Comparison of ENCODE assay signal across 23 cellular contexts in the genomic region with DNA sequence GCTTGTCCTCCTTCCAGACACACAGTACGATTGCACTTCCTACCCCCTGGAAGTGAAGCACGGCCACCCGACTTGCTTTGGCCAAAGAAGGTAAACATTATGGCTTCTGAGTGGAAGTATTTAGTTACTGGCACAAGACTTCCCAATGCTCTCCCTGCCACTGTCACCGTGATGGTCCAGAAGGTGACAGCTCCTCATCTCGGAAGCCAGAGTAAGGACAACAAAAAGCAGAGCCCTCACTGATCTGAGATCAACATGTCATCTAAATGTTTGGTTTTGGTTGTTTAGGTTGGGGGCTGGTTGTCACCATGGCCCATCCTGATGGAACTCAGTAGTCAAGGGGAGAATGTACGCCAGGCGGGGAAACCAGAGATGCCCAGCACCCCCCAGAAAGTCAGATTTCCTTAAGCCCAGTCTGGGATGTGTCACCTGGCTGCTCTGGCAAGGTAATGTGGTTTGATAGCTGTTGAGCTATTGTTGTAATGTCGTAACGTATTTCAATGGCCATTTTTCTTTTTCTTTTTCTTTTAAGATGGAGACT.
"Had no signal": no experiment of that assay in that cellular context is flagged by ENCODE, and none has a peak within 500 bp of the region (broad histone marks: within the 10 kb centered on the region; RNA-seq: fewer than 3 reads in every experiment).

No MANE protein-coding gene starts in this region.

- H3K4me3 ChIP-seq: hepatocyte, left ventricle myocardium inferior, lower lobe of right lung, psoas muscle, spleen, testis, tibial nerve, upper lobe of right lung had no signal

- H3K27me3 ChIP-seq: hepatocyte, spleen, testis, tibial nerve, upper lobe of right lung had no signal

- ATAC-seq: left cardiac atrium; lower lobe of right lung; natural killer cell treated with Interleukin-12 subunit alpha and Interleukin-12 subunit beta and Interleukin-15 and Interleukin-18, amount 100 ng/mL, for 72 hours; psoas muscle; sciatic nerve; stimulated activated memory B cell treated with anti-CD40 and anti-IgM and Interleukin-4, amounts not matched to agents 10 μg/mL and 1 μg/mL and 100 μg/mL, for 72 hours; stimulated activated naive CD8-positive, alpha-beta T cell treated with anti-CD3 and anti-CD28 coated beads, Interleukin-15, amount 100 ng/mL, for 72 hours; upper lobe of right lung had no signal

- H2AFZ ChIP-seq: hepatocyte had no signal

- H3K9me3 ChIP-seq: lower lobe of right lung, psoas muscle, testis, upper lobe of right lung had no signal

- H3K27ac ChIP-seq: hepatocyte, left ventricle myocardium inferior, lower lobe of right lung, psoas muscle, spleen, testis, tibial nerve, upper lobe of right lung had no signal

- FAIRE-seq: endothelial cell of umbilical vein, kidney had no signal

- H3K4me2 ChIP-seq: hepatocyte had no signal

- H3K36me3 ChIP-seq: left ventricle myocardium inferior, lower lobe of right lung, spleen, tibial nerve, upper lobe of right lung had no signal

- H3K4me1 ChIP-seq: left ventricle myocardium inferior, lower lobe of right lung, psoas muscle, spleen, testis, tibial nerve, upper lobe of right lung had no signal

- DNase-seq: erythroblast; foreskin melanocyte; head of caudate nucleus; kidney; left cardiac atrium; left ventricle myocardium inferior; lower lobe of right lung; occipital lobe; psoas muscle; retina; spleen; stimulated activated CD4-positive, alpha-beta T cell treated with anti-CD3 and anti-CD28 coated beads, Interleukin-15, amount 100 ng/mL, for 24 hours; stimulated activated CD4-positive, alpha-beta T cell treated with anti-CD3 and anti-CD28 coated beads, Interleukin-1b, Interleukin-23, amount 100 ng/mL, for 48 hours; stimulated activated CD4-positive, alpha-beta T cell treated with anti-CD3 and anti-CD28 coated beads, Interleukin-4, amount 100 ng/mL, for 24 hours; stimulated activated naive CD8-positive, alpha-beta T cell treated with anti-CD3 and anti-CD28 coated beads, Interleukin-15, amount 100 ng/mL, for 72 hours; testis; upper lobe of right lung had no signal

- H3K79me2 ChIP-seq: hepatocyte had no signal
